Comparison of ENCODE assay signal across 17 cellular contexts in the genomic region with DNA sequence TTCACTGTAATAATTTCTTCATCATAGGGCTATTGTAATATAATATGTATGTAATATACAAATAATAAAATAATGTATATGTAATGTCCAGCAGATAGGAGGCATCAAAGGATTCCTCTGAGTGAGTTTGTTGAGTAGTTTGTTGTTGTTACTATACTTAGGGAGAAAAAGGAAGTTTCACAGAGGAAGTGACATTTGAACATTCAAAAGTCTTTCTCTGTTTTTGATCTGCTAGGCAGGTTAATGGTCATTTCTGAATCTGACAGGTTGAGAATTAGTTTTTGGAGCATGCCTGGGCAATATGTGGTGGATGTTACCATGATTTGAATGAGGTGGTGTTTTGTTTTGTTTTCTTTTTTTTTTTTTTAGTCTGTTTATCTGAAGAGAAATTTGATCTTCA.
DNase-seq lines count a peak whose midpoint lies in the region; ATAC-seq, FAIRE-seq and TF ChIP-seq lines count a peak whose summit lies in the region.
"Had no signal": no experiment of that assay in that cellular context is flagged by ENCODE, and none has a peak within 500 bp of the region (broad histone marks: within the 10 kb centered on the region; RNA-seq: fewer than 3 reads in every experiment).

No MANE protein-coding gene starts in this region.

- intact Hi-C loops in activated CD4-positive, alpha-beta T cell treated with anti-CD3 and anti-CD28 coated beads, Interleukin-2, amount 10 ng/mL, durations not matched to agents 24 days and 14 days (cut with micrococcal nuclease), result no loop called here
- intact Hi-C loops in activated B cell treated with CpG ODN at 0.5 μM for 24 hours (cut with micrococcal nuclease), result no loop called here

- H3K36me3 Mint-ChIP-seq in activated CD4-positive, alpha-beta T cell treated with anti-CD3 and anti-CD28 coated beads, Interleukin-2, amount 10 ng/mL, durations not matched to agents 24 days and 14 days (ENCODE audit: low read depth), result peaks cover 47% of the 10 kb centered on the region
- H3K36me3 Mint-ChIP-seq in activated B cell treated with CpG ODN at 0.5 μM for 24 hours (ENCODE audit: low read depth), result peaks cover 73% of the 10 kb centered on the region
- H3K36me3 Mint-ChIP-seq in stimulated activated memory B cell treated with anti-CD40 and anti-IgM and Interleukin-4, amounts not matched to agents 10 μg/mL and 1 μg/mL and 100 μg/mL, for 72 hours, result peaks cover 49% of the 10 kb centered on the region

- no peak for TF ChIP-seq CTCF in activated B cell treated with CpG ODN at 0.5 μM for 24 hours (IDR thresholded peaks at IDR 0.05)

- H3K9me3 Mint-ChIP-seq in activated CD4-positive, alpha-beta T cell treated with anti-CD3 and anti-CD28 coated beads, Interleukin-2, amount 10 ng/mL, durations not matched to agents 24 days and 14 days, result no peaks in the 10 kb centered on the region
- no peaks in the 10 kb centered on the region for H3K9me3 Mint-ChIP-seq in activated B cell treated with CpG ODN at 0.5 μM for 24 hours
- H3K9me3 Mint-ChIP-seq in stimulated activated memory B cell treated with anti-CD40 and anti-IgM and Interleukin-4, amounts not matched to agents 10 μg/mL and 1 μg/mL and 100 μg/mL, for 72 hours, result no peaks in the 10 kb centered on the region
- H3K9me3 Mint-ChIP-seq: CD4-positive, alpha-beta T cell had no signal

- no peak for FAIRE-seq in H54 (lab: Jason Lieb, UNC)
- FAIRE-seq: A204.1, astrocyte had no signal

- H3K4me3 Mint-ChIP-seq in activated CD4-positive, alpha-beta T cell treated with anti-CD3 and anti-CD28 coated beads, Interleukin-2, amount 10 ng/mL, durations not matched to agents 24 days and 14 days, result no peak overlapping the region
- H3K4me3 Mint-ChIP-seq in activated B cell treated with CpG ODN at 0.5 μM for 24 hours, result peak overlapping the region; percentile 8
- no peak overlapping the region for H3K4me3 Mint-ChIP-seq in stimulated activated memory B cell treated with anti-CD40 and anti-IgM and Interleukin-4, amounts not matched to agents 10 μg/mL and 1 μg/mL and 100 μg/mL, for 72 hours
- H3K4me3 Mint-ChIP-seq: CD4-positive, alpha-beta T cell had no signal

- H3K27ac Mint-ChIP-seq in activated CD4-positive, alpha-beta T cell treated with anti-CD3 and anti-CD28 coated beads, Interleukin-2, amount 10 ng/mL, durations not matched to agents 24 days and 14 days, result peak overlapping the region; percentile 41
- peak overlapping the region; percentile 27 for H3K27ac Mint-ChIP-seq in activated B cell treated with CpG ODN at 0.5 μM for 24 hours
- H3K27ac Mint-ChIP-seq in stimulated activated memory B cell treated with anti-CD40 and anti-IgM and Interleukin-4, amounts not matched to agents 10 μg/mL and 1 μg/mL and 100 μg/mL, for 72 hours, result peak overlapping the region; percentile 69
- H3K27ac Mint-ChIP-seq: CD4-positive, alpha-beta T cell had no signal

- CTCF ChIA-PET in activated B cell treated with CpG ODN at 0.5 μM for 24 hours (lab: Charles Lee), result no interaction called here

- DNase-seq in activated CD4-positive, alpha-beta T cell treated with anti-CD3 and anti-CD28 coated beads, Interleukin-2, amount 10 ng/mL, durations not matched to agents 24 days and 14 days, result no peak
- no peak for DNase-seq in activated CD4-positive, alpha-beta T cell treated with anti-CD3 and anti-CD28 coated beads for 4 hours
- DNase-seq in activated B cell treated with CpG ODN at 0.5 μM for 24 hours (no peak), GDM1 (lab: John Stamatoyannopoulos, UW) (no peak), H54 (ENCODE audit: insufficient read length, low spot score) (no peak), NCI-H2081 treated with DMSO at 0.1 percent for 48 hours (lab: John Stamatoyannopoulos, UW) (no peak)
- DNase-seq: activated gamma-delta T cell; CD4-positive, alpha-beta T cell; cortex of kidney; IMR-90; NCI-H1092 treated with DMSO at 0.1 percent for 48 hours; psoas muscle; transverse colon had no signal

- no peak for TF ChIP-seq POLR2A in H54 (IDR thresholded peaks at IDR 0.05; ENCODE audit: low read depth, low read length)

- POLR2A ChIA-PET in activated B cell treated with CpG ODN at 0.5 μM for 24 hours (lab: Charles Lee), result no interaction called here

- peaks cover 18% of the 10 kb centered on the region for H3K4me1 Mint-ChIP-seq in activated CD4-positive, alpha-beta T cell treated with anti-CD3 and anti-CD28 coated beads, Interleukin-2, amount 10 ng/mL, durations not matched to agents 24 days and 14 days
- H3K4me1 Mint-ChIP-seq in activated B cell treated with CpG ODN at 0.5 μM for 24 hours, result peaks cover 23% of the 10 kb centered on the region
- peaks cover 29% of the 10 kb centered on the region for H3K4me1 Mint-ChIP-seq in stimulated activated memory B cell treated with anti-CD40 and anti-IgM and Interleukin-4, amounts not matched to agents 10 μg/mL and 1 μg/mL and 100 μg/mL, for 72 hours

- H3K27me3 Mint-ChIP-seq in activated CD4-positive, alpha-beta T cell treated with anti-CD3 and anti-CD28 coated beads, Interleukin-2, amount 10 ng/mL, durations not matched to agents 24 days and 14 days, result no peaks in the 10 kb centered on the region
- no peaks in the 10 kb centered on the region for H3K27me3 Mint-ChIP-seq in activated B cell treated with CpG ODN at 0.5 μM for 24 hours
- H3K27me3 Mint-ChIP-seq in stimulated activated memory B cell treated with anti-CD40 and anti-IgM and Interleukin-4, amounts not matched to agents 10 μg/mL and 1 μg/mL and 100 μg/mL, for 72 hours, result no peaks in the 10 kb centered on the region
- H3K27me3 Mint-ChIP-seq: CD4-positive, alpha-beta T cell had no signal

- ATAC-seq in HG03108 (IDR thresholded peaks at IDR 0.05; ENCODE audit: unreplicated experiment), result peak; percentile 54
- no peak for ATAC-seq in activated B cell treated with CpG ODN at 0.5 μM for 24 hours (ENCODE audit: low read depth)
- ATAC-seq in stimulated activated memory B cell treated with anti-CD40 and anti-IgM and Interleukin-4, amounts not matched to agents 10 μg/mL and 1 μg/mL and 100 μg/mL, for 72 hours, result no peak
- ATAC-seq: psoas muscle had no signal
